In genomic region chr3:128278761-128279593, GRCh38 we compare ENCODE assay signal across 8 cellular contexts.
DNase-seq lines count a peak whose midpoint lies in the region; ATAC-seq and TF ChIP-seq lines count a peak whose summit lies in the region.

No MANE protein-coding gene starts in this region.

- WGBS in neuronal stem cell (ENCODE audit: extremely low coverage in 2 of 2, insufficient read length in 2 of 2, insufficient replicate concordance in 1 of 2), 2 donors: no CpG with 5 or more reads among the region's 17 CpGs

- no peak overlapping the region for H3K23ac ChIP-seq in neuronal stem cell (ENCODE audit: low read depth, low read length, poor library complexity)

- peak overlapping the region; percentile 74 for H2AFZ ChIP-seq in neuronal stem cell (ENCODE audit: low read length)

- H2BK15ac ChIP-seq in neuronal stem cell (ENCODE audit: low read length): no peak overlapping the region

- no peak overlapping the region for H3K4me2 ChIP-seq in neuronal stem cell (ENCODE audit: insufficient read depth, low read length, poor library complexity, severe bottlenecking)

- H3K4ac ChIP-seq in neuronal stem cell (ENCODE audit: low read length): no peak overlapping the region

- H2BK120ac ChIP-seq in neuronal stem cell (ENCODE audit: low read depth, low read length): no peak overlapping the region

- H3K4me1 ChIP-seq in neuronal stem cell (ENCODE audit: control insufficient read depth in 2 of 2, insufficient read depth in 1 of 2, low read depth in 1 of 2, low read length in 2 of 2): peaks cover 22 to 37% of the 10 kb centered on the region in 2 donors

- H3K18ac ChIP-seq in neuronal stem cell (ENCODE audit: low read length): peak overlapping the region; percentile 86

- no peak overlapping the region for H3K14ac ChIP-seq in neuronal stem cell (ENCODE audit: low read length)

- DNase-seq in Ammon's horn (ENCODE audit: low spot score) (peak; percentile 63), SHP77 (lab: John Stamatoyannopoulos, UW) (peak; percentile 48 to 59), fibroblast of villous mesenchyme (ENCODE audit: low read depth) (peak; percentile 92), neuronal stem cell (ENCODE audit: low spot score) (peak; percentile 26), NK-92 (lab: John Stamatoyannopoulos, UW; ENCODE audit: unreplicated experiment) (no peak)
- DNase-seq in activated T-cell treated with anti-CD3 and anti-CD28 coated beads, Interleukin-2, amount 50 U/mL, for 4 hours: no peak

- no peaks in the 10 kb centered on the region for H3K9me3 ChIP-seq in neuronal stem cell (replicated peaks in 1 of 2; ENCODE audit: control insufficient read depth in 2 of 2, insufficient read depth in 1 of 2, low read depth in 1 of 2, low read length in 2 of 2)

- H3K4me3 ChIP-seq in fibroblast of villous mesenchyme (ENCODE audit: low read depth, low read length) (no peak overlapping the region), neuronal stem cell (ENCODE audit: low read length in 2 of 2) (no peak overlapping the region)

- peaks cover 7% of the 10 kb centered on the region for H3K36me3 Mint-ChIP-seq in activated T-cell treated with anti-CD3 and anti-CD28 coated beads, Interleukin-2, amount 50 U/mL, for 4 hours (ENCODE audit: insufficient read depth)

- H2AK5ac ChIP-seq in neuronal stem cell (ENCODE audit: low read depth, low read length): peak overlapping the region; percentile 64

- H4K91ac ChIP-seq in neuronal stem cell (ENCODE audit: low read depth, low read length, poor library complexity): no peak overlapping the region

- H3K9ac ChIP-seq in neuronal stem cell (ENCODE audit: low read depth, low read length, poor library complexity): peak overlapping the region; percentile 35

- H2BK12ac ChIP-seq in neuronal stem cell (ENCODE audit: low read length): peak overlapping the region; percentile 2

- H3K9me3 Mint-ChIP-seq in activated T-cell treated with anti-CD3 and anti-CD28 coated beads, Interleukin-2, amount 50 U/mL, for 4 hours: no peaks in the 10 kb centered on the region

- H3K27ac ChIP-seq in neuronal stem cell (replicated peaks; ENCODE audit: low read length): peak overlapping the region; percentile 33

- no peaks in the 10 kb centered on the region for H3K36me3 ChIP-seq in neuronal stem cell (replicated peaks in 1 of 2; ENCODE audit: control insufficient read depth in 2 of 2, insufficient read depth in 2 of 2, low read length in 2 of 2)

- H2BK5ac ChIP-seq in neuronal stem cell (ENCODE audit: low read length): peak overlapping the region; percentile 48

- no peaks in the 10 kb centered on the region for H3K79me1 ChIP-seq in neuronal stem cell (ENCODE audit: low read depth, low read length)

- ATAC-seq in activated T-cell treated with anti-CD3 and anti-CD28 coated beads, Interleukin-2, amount 50 U/mL, for 4 hours: no peak
- ATAC-seq in GM19467 (IDR thresholded peaks at IDR 0.05; ENCODE audit: unreplicated experiment) (no peak), GM18519 (IDR thresholded peaks at IDR 0.05; ENCODE audit: low FRiP score, unreplicated experiment) (no peak)

- H3K27me3 ChIP-seq in neuronal stem cell (ENCODE audit: control insufficient read depth in 3 of 3, insufficient read depth in 3 of 3, low read depth in 1 of 3, low read length in 3 of 3): no peaks in the 10 kb centered on the region

- H4K8ac ChIP-seq in neuronal stem cell (ENCODE audit: low read depth, low read length): no peak overlapping the region

- TF ChIP-seq CTCF in fibroblast of villous mesenchyme (IDR thresholded peaks at IDR 0.05; ENCODE audit: insufficient read depth, low read depth, low read length): no peak

- no peaks in the 10 kb centered on the region for H3K4me1 Mint-ChIP-seq in activated T-cell treated with anti-CD3 and anti-CD28 coated beads, Interleukin-2, amount 50 U/mL, for 4 hours (ENCODE audit: low read depth)

- H3K4me3 Mint-ChIP-seq in activated T-cell treated with anti-CD3 and anti-CD28 coated beads, Interleukin-2, amount 50 U/mL, for 4 hours: no peak overlapping the region

- no peaks in the 10 kb centered on the region for H3K27me3 Mint-ChIP-seq in activated T-cell treated with anti-CD3 and anti-CD28 coated beads, Interleukin-2, amount 50 U/mL, for 4 hours (ENCODE audit: low read depth)

Comparison
In these comparisons a context has a peak if more than half of its experiments do, and no peak if none do; other contexts are left out.
1. DNase-seq: peak in Ammon's horn (single experiment), SHP77 (2 of 2), fibroblast of villous mesenchyme (single experiment) and neuronal stem cell (single experiment); none in activated T-cell treated with anti-CD3 and anti-CD28 coated beads, Interleukin-2, amount 50 U/mL, for 4 hours (single experiment) and NK-92 (single experiment).